Comparison of ENCODE assay signal across 1 cellular context in the genomic region with DNA sequence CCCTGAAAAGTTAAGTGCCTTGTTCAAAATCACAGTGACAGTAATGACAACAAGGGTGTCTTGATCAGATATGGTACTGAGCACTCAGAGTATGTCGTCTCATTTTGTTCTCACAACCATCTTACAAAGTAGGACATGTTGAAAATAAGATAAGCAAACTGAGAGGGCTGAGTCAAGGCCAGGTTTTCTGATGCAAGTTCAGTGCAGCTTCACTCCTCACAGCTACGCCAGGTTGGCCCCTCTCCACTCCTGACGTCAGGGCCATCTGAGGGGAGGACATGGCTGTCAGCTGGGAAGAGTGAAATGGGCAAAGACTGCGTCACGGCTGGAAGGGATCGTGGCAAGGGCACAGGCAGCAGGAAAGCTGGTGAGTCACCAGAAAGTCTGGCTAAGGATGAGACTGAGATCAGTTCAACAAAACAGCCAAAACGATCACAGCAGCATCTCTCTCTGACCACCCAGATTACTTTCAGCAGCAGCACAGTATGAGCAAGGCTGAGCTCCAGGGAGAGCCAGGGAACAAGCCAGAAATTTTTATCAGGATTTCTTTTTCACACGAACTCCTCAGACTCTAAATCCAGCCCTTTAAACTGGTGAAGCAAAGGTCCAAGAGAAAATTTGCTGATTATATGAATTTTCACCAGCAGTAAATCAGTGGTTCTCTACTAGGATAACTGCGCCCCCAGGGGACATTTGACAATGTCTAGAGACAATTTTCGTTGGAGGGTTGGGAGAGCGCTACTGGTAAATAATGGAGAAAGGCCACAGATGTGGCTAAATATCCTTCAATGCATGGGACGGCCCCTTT.
TF ChIP-seq lines count a peak whose summit lies in the region.

No MANE protein-coding gene starts in this region.

TF ChIP-seq in K562, 482 proteins besides CTCF, POLR2A, EP300 and RAD21 (continued from another document and continues in another):
- TF ChIP-seq NR0B1 (IDR thresholded peaks at IDR 0.05; ENCODE audit: partially characterized antibody), result no peak
- no peak for TF ChIP-seq ZNF445 (CRISPR knock-in tag; IDR thresholded peaks at IDR 0.05; ENCODE audit: low read depth)
- TF ChIP-seq MAFF (IDR thresholded peaks at IDR 0.05; ENCODE audit: low read length), result peak; percentile 68
- no peak for TF ChIP-seq NFYB (IDR thresholded peaks at IDR 0.05; ENCODE audit: extremely low read depth, insufficient read length)
- TF ChIP-seq FOXP4 (CRISPR knock-in tag; IDR thresholded peaks at IDR 0.05; ENCODE audit: borderline replicate concordance), result no peak
- TF ChIP-seq ZNF449 (CRISPR knock-in tag; IDR thresholded peaks at IDR 0.05), result no peak
- TF ChIP-seq HDAC3 (IDR thresholded peaks at IDR 0.05; ENCODE audit: borderline replicate concordance, partially characterized antibody), result peak; percentile 87
- TF ChIP-seq, protein P1, sequence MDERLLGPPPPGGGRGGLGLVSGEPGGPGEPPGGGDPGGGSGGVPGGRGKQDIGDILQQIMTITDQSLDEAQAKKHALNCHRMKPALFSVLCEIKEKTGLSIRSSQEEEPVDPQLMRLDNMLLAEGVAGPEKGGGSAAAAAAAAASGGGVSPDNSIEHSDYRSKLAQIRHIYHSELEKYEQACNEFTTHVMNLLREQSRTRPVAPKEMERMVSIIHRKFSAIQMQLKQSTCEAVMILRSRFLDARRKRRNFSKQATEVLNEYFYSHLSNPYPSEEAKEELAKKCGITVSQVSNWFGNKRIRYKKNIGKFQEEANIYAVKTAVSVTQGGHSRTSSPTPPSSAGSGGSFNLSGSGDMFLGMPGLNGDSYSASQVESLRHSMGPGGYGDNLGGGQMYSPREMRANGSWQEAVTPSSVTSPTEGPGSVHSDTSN (CRISPR knock-in tag; IDR thresholded peaks at IDR 0.05; ENCODE audit: low read depth), result no peak
- TF ChIP-seq, protein P1 (tag; conservative IDR thresholded peaks at IDR 0.05; ENCODE audit: low read depth), result peak; percentile 70
- TF ChIP-seq ZNF766 (CRISPR knock-in tag; conservative IDR thresholded peaks at IDR 0.05), result peak; percentile 79
- TF ChIP-seq TARDBP (IDR thresholded peaks at IDR 0.05), result peak; percentile 70; the same call in 1 of the 2 replicates
- TF ChIP-seq RBM22 (IDR thresholded peaks at IDR 0.05; ENCODE audit: low read depth, low read length, poor library complexity, severe bottlenecking), result no peak
- TF ChIP-seq POLR2AphosphoS5 (IDR thresholded peaks at IDR 0.05; ENCODE audit: control insufficient read depth, insufficient read depth, low read depth, low read length), result no peak
- TF ChIP-seq FOXA3 (CRISPR knock-in tag; conservative IDR thresholded peaks at IDR 0.05 in 1 of 2, IDR thresholded peaks at IDR 0.05 in 1 of 2), result peak in 1 of 2 experiments; percentile 60; a peak in 1 of 4 replicates
- TF ChIP-seq RFX1 (IDR thresholded peaks at IDR 0.05), result no peak
- peak; percentile 68 for TF ChIP-seq RBFOX2 (IDR thresholded peaks at IDR 0.05; ENCODE audit: low read depth, low read length)
- no peak for TF ChIP-seq HMG20A (CRISPR knock-in tag; conservative IDR thresholded peaks at IDR 0.05)
- no peak for TF ChIP-seq ZNF212 (CRISPR knock-in tag; IDR thresholded peaks at IDR 0.05)
- peak; percentile 90 for TF ChIP-seq NBN (IDR thresholded peaks at IDR 0.05; ENCODE audit: low read depth)
- TF ChIP-seq E2F3 (CRISPR knock-in tag; IDR thresholded peaks at IDR 0.05), result no peak
- TF ChIP-seq, protein P2, sequence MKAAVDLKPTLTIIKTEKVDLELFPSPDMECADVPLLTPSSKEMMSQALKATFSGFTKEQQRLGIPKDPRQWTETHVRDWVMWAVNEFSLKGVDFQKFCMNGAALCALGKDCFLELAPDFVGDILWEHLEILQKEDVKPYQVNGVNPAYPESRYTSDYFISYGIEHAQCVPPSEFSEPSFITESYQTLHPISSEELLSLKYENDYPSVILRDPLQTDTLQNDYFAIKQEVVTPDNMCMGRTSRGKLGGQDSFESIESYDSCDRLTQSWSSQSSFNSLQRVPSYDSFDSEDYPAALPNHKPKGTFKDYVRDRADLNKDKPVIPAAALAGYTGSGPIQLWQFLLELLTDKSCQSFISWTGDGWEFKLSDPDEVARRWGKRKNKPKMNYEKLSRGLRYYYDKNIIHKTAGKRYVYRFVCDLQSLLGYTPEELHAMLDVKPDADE (conservative IDR thresholded peaks at IDR 0.05; ENCODE audit: control insufficient read depth, low read depth, low read length), result no peak
- TF ChIP-seq ZNF551 (CRISPR knock-in tag; IDR thresholded peaks at IDR 0.05), result no peak
- no peak for TF ChIP-seq ZNF431 (CRISPR knock-in tag; IDR thresholded peaks at IDR 0.05)
- TF ChIP-seq NFATC3 (IDR thresholded peaks at IDR 0.05), result 0 out of 2 replicates have a peak, but pooled peaks have one; percentile 3
- TF ChIP-seq, protein P3, sequence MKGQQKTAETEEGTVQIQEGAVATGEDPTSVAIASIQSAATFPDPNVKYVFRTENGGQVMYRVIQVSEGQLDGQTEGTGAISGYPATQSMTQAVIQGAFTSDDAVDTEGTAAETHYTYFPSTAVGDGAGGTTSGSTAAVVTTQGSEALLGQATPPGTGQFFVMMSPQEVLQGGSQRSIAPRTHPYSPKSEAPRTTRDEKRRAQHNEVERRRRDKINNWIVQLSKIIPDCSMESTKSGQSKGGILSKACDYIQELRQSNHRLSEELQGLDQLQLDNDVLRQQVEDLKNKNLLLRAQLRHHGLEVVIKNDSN (CRISPR knock-in tag; IDR thresholded peaks at IDR 0.05), result no peak
- no peak for TF ChIP-seq NCOA6 (IDR thresholded peaks at IDR 0.05)
- TF ChIP-seq, protein P4, sequence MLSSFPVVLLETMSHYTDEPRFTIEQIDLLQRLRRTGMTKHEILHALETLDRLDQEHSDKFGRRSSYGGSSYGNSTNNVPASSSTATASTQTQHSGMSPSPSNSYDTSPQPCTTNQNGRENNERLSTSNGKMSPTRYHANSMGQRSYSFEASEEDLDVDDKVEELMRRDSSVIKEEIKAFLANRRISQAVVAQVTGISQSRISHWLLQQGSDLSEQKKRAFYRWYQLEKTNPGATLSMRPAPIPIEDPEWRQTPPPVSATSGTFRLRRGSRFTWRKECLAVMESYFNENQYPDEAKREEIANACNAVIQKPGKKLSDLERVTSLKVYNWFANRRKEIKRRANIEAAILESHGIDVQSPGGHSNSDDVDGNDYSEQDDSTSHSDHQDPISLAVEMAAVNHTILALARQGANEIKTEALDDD (IDR thresholded peaks at IDR 0.05), result peak; percentile 64
- no peak for TF ChIP-seq FOXP1 (CRISPR knock-in tag; IDR thresholded peaks at IDR 0.05)
- TF ChIP-seq ZNF24 (IDR thresholded peaks at IDR 0.05), result peak; percentile 69; the same call in 1 of the 2 replicates
- 0 out of 2 replicates have a peak, but pooled peaks have one; percentile 10 for TF ChIP-seq CC2D1A (IDR thresholded peaks at IDR 0.05)
- TF ChIP-seq NELFE (IDR thresholded peaks at IDR 0.05; ENCODE audit: insufficient read depth, insufficient read length), result no peak
- TF ChIP-seq ZNF79 (CRISPR knock-in tag; IDR thresholded peaks at IDR 0.05; ENCODE audit: low read depth), result no peak; the same call in 1 of the 2 replicates
- TF ChIP-seq TRIM28 (IDR thresholded peaks at IDR 0.05), result no peak; the same call in 1 of the 2 replicates
- no peak for TF ChIP-seq ZNF780A (CRISPR knock-in tag; IDR thresholded peaks at IDR 0.05)
- TF ChIP-seq MEIS2 (IDR thresholded peaks at IDR 0.05; ENCODE audit: partially characterized antibody), result peak; percentile 88
- no peak for TF ChIP-seq BMI1 (IDR thresholded peaks at IDR 0.05; ENCODE audit: low read length)
- no peak for TF ChIP-seq FOXK1 (CRISPR knock-in tag; IDR thresholded peaks at IDR 0.05; ENCODE audit: borderline replicate concordance)
- no peak for TF ChIP-seq ZBTB17 (CRISPR knock-in tag; IDR thresholded peaks at IDR 0.05)
- no peak for TF ChIP-seq SIX5 (IDR thresholded peaks at IDR 0.05; ENCODE audit: borderline replicate concordance in 1 of 2, insufficient read depth in 1 of 2, low read depth in 1 of 2, low read length in 2 of 2)
- TF ChIP-seq C11orf30 (IDR thresholded peaks at IDR 0.05; ENCODE audit: low read depth), result peak; percentile 96
- no peak for TF ChIP-seq PRPF4 (IDR thresholded peaks at IDR 0.05; ENCODE audit: insufficient read depth, low read depth, low read length, poor library complexity, severe bottlenecking)
- no peak for TF ChIP-seq XRCC3 (IDR thresholded peaks at IDR 0.05)
- TF ChIP-seq DDX20 (tag; IDR thresholded peaks at IDR 0.05; ENCODE audit: low read depth), result no peak
- peak; percentile 47; the same call in 1 of the 2 replicates for TF ChIP-seq ESRRA (IDR thresholded peaks at IDR 0.05; ENCODE audit: borderline replicate concordance, low read depth)
- peak; percentile 92 for TF ChIP-seq TEAD4 (IDR thresholded peaks at IDR 0.05; ENCODE audit: low read length)
- no peak for TF ChIP-seq TEAD4 (CRISPR knock-in tag; IDR thresholded peaks at IDR 0.05; ENCODE audit: borderline replicate concordance)
- TF ChIP-seq GATAD2A (IDR thresholded peaks at IDR 0.05), result 0 out of 2 replicates have a peak, but pooled peaks have one; percentile 38
- TF ChIP-seq, protein P5, sequence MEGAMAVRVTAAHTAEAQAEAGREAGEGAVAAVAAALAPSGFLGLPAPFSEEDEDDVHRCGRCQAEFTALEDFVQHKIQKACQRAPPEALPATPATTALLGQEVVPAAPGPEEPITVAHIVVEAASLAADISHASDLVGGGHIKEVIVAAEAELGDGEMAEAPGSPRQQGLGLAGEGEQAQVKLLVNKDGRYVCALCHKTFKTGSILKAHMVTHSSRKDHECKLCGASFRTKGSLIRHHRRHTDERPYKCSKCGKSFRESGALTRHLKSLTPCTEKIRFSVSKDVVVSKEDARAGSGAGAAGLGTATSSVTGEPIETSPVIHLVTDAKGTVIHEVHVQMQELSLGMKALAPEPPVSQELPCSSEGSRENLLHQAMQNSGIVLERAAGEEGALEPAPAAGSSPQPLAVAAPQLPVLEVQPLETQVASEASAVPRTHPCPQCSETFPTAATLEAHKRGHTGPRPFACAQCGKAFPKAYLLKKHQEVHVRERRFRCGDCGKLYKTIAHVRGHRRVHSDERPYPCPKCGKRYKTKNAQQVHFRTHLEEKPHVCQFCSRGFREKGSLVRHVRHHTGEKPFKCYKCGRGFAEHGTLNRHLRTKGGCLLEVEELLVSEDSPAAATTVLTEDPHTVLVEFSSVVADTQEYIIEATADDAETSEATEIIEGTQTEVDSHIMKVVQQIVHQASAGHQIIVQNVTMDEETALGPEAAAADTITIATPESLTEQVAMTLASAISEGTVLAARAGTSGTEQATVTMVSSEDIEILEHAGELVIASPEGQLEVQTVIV (CRISPR knock-in tag; IDR thresholded peaks at IDR 0.05; ENCODE audit: borderline replicate concordance), result no peak
- no peak for TF ChIP-seq NR4A1 (CRISPR knock-in tag; IDR thresholded peaks at IDR 0.05)
- peak; percentile 45; the same call in 1 of the 2 replicates for TF ChIP-seq NR4A1 (tag; IDR thresholded peaks at IDR 0.05)
- TF ChIP-seq MCM3 (IDR thresholded peaks at IDR 0.05), result no peak
- TF ChIP-seq TBL1XR1 (IDR thresholded peaks at IDR 0.05; ENCODE audit: low read length in 2 of 2), result peak in 1 of 2 experiments; percentile 91; a peak in 2 of 4 replicates
- no peak for TF ChIP-seq GTF2E2 (tag; IDR thresholded peaks at IDR 0.05)
- TF ChIP-seq CBFB (CRISPR knock-in tag; IDR thresholded peaks at IDR 0.05), result no peak
- no peak for TF ChIP-seq MXI1 (IDR thresholded peaks at IDR 0.05; ENCODE audit: low read depth, low read length)
